16 cellular contexts compared by ENCODE assay signal in the genomic region with DNA sequence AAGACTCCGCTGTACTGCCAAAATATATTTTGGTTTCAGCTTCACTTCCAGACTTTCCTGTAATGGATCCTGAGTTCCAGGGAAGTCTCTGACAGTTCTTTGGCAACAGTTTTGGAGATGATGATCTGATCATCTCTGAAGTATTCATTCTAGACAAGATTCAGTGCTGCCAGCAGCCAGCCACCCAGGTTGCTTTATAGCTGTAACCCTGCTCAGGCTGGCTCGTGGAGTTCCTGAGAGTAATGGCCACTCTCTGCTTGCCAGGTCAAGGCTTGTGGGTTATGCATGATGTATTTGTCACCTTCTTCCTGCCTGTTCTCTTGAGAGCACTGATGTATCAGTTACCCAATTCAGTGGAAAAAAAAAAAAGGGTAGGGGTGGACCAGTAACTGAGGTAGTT.
DNase-seq lines count a peak whose midpoint lies in the region; ATAC-seq and TF ChIP-seq lines count a peak whose summit lies in the region.
"Had no signal": no experiment of that assay in that cellular context is flagged by ENCODE, and none has a peak within 500 bp of the region (broad histone marks: within the 10 kb centered on the region; RNA-seq: fewer than 3 reads in every experiment).

No MANE protein-coding gene starts in this region.

- peaks cover 65% of the 10 kb centered on the region for H3K36me3 Mint-ChIP-seq in nephron (ENCODE audit: low read depth)

- H3K4me1 Mint-ChIP-seq in nephron, result peaks cover 9% of the 10 kb centered on the region
- H3K4me1 Mint-ChIP-seq: activated CD4-positive, alpha-beta T cell treated with anti-CD3 and anti-CD28 coated beads for 36 hours had no signal

- in situ Hi-C loops in Caki2 (cut with HindIII; ENCODE audit: low pct_unique_long_range_greater_than_20kb, low sequenced_read_pairs), result no loop called here

- no peaks in the 10 kb centered on the region for H3K9me3 ChIP-seq in vagina

- TF ChIP-seq CTCF in nephron (IDR thresholded peaks at IDR 0.05; ENCODE audit: unreplicated experiment in 3 of 3) (no peak), vagina (IDR thresholded peaks at IDR 0.05) (no peak)

- ATAC-seq in HG02759 (IDR thresholded peaks at IDR 0.05; ENCODE audit: unreplicated experiment) (peak; percentile 47), GM21381 (IDR thresholded peaks at IDR 0.05; ENCODE audit: unreplicated experiment) (no peak)
- ATAC-seq: activated CD4-positive, alpha-beta T cell treated with anti-CD3 and anti-CD28 coated beads for 36 hours; Panc1 had no signal

- DNase-seq in Caki2 (ENCODE audit: low read depth), result peak; percentile 71
- peak; percentile 36 for DNase-seq in astrocyte of the hippocampus (ENCODE audit: low read depth, low spot score)
- DNase-seq in vagina (ENCODE audit: extremely low spot score in 2 of 2), result no peak
- DNase-seq in HPDE6-E6E7 (ENCODE audit: extremely low spot score), result no peak
- DNase-seq in NOMO-1 treated with dmso at 0.1 percent for 144 hours (lab: John Stamatoyannopoulos, UW; ENCODE audit: unreplicated experiment), result no peak
- DNase-seq: activated CD4-positive, alpha-beta T cell treated with anti-CD3 and anti-CD28 coated beads for 36 hours; C1 segment of cervical spinal cord; kidney; stimulated activated CD4-positive, alpha-beta T cell treated with anti-CD3 and anti-CD28 coated beads, Interleukin-4, amount 100 ng/mL, for 4 hours; stimulated activated naive CD4-positive, alpha-beta T cell treated with Interleukin-2 at 50 U/mL for 16 hours had no signal

- H3K4me3 Mint-ChIP-seq in nephron, result no peak overlapping the region
- H3K4me3 Mint-ChIP-seq: activated CD4-positive, alpha-beta T cell treated with anti-CD3 and anti-CD28 coated beads for 36 hours; T-helper 1 cell treated with Interleukin-12 subunit alpha and Interleukin-12 subunit beta and Interleukin-4 antibody, amounts not matched to agents 30 μg/mL and 1 μg/mL, for 36 hours had no signal

- no peaks in the 10 kb centered on the region for H3K27me3 ChIP-seq in vagina

- H3K4me1 ChIP-seq in vagina, result no peaks in the 10 kb centered on the region

- H3K27ac ChIP-seq in vagina, result no peak overlapping the region

- peak overlapping the region in 2 of 3 experiments; percentile 16 to 44 for H3K27ac Mint-ChIP-seq in nephron
- H3K27ac Mint-ChIP-seq: activated CD4-positive, alpha-beta T cell treated with anti-CD3 and anti-CD28 coated beads for 36 hours; T-helper 1 cell treated with Interleukin-12 subunit alpha and Interleukin-12 subunit beta and Interleukin-4 antibody, amounts not matched to agents 30 μg/mL and 1 μg/mL, for 36 hours had no signal

- no peak for TF ChIP-seq POLR2A in vagina (IDR thresholded peaks at IDR 0.05)

- no peak overlapping the region for H3K4me3 ChIP-seq in vagina
- H3K4me3 ChIP-seq: HAP-1 had no signal

- H3K9me3 Mint-ChIP-seq in nephron, result peaks cover 3% of the 10 kb centered on the region
- H3K9me3 Mint-ChIP-seq: T-helper 1 cell treated with Interleukin-12 subunit alpha and Interleukin-12 subunit beta and Interleukin-4 antibody, amounts not matched to agents 30 μg/mL and 1 μg/mL, for 36 hours had no signal

- intact Hi-C loops in vagina (cut with DNase I), result no loop called here

- no peaks in the 10 kb centered on the region for H3K27me3 Mint-ChIP-seq in nephron (ENCODE audit: low read depth)
- H3K27me3 Mint-ChIP-seq: activated CD4-positive, alpha-beta T cell treated with anti-CD3 and anti-CD28 coated beads for 36 hours had no signal

- H3K36me3 ChIP-seq in vagina, result no peaks in the 10 kb centered on the region

Comparison
In these comparisons a context has a peak if more than half of its experiments do, and no peak if none do; other contexts are left out.
1. DNase-seq: peak in Caki2 (single experiment) and astrocyte of the hippocampus (single experiment); none in vagina (0 of 2), HPDE6-E6E7 (single experiment) and NOMO-1 treated with dmso at 0.1 percent for 144 hours (single experiment).